Comparison of ENCODE assay signal across 12 cellular contexts in genomic region chr9:92726971-92727715, GRCh38. TPM values are rescaled to one million over a fixed set of nuclear protein-coding genes. Genes with fewer than 3 reads are reported as not detected.
DNase-seq lines count a peak whose midpoint lies in the region; ATAC-seq lines count a peak whose summit lies in the region.
"Had no signal": no experiment of that assay in that cellular context is flagged by ENCODE, and none has a peak within 500 bp of the region (broad histone marks: within the 10 kb centered on the region; RNA-seq: fewer than 3 reads in every experiment).

No MANE protein-coding gene starts in this region.

- CTCF ChIA-PET in CD4-positive, alpha-beta memory T cell (lab: Charles Lee; ENCODE audit: partially characterized antibody) = interaction anchor here (1.4 kb wide), 1 partner anchor 10 kb away, joined by 6 read pairs; no protein-coding TSS in a partner anchor

- H3K36me3 ChIP-seq in SJCRH30 = peaks cover 30% of the 10 kb centered on the region
- H3K36me3 ChIP-seq in CD4-positive, alpha-beta memory T cell (ENCODE audit: insufficient read depth, low read length) = peaks cover 26% of the 10 kb centered on the region

- H3K4me3 Mint-ChIP-seq in activated CD4-positive, alpha-beta T cell treated with anti-CD3 and anti-CD28 coated beads, Interleukin-2, amount 10 ng/mL, durations not matched to agents 24 days and 14 days = no peak overlapping the region
- no peak overlapping the region for H3K4me3 Mint-ChIP-seq in CD4-positive, alpha-beta memory T cell

- peaks cover 18% of the 10 kb centered on the region for H3K4me1 ChIP-seq in SJCRH30
- H3K4me1 ChIP-seq in CD4-positive, alpha-beta memory T cell (ENCODE audit: insufficient read depth, low read length) = no peaks in the 10 kb centered on the region

- DNase-seq in activated CD4-positive, alpha-beta T cell treated with anti-CD3 and anti-CD28 coated beads, Interleukin-2, amount 10 ng/mL, durations not matched to agents 24 days and 14 days = no peak
- DNase-seq in activated CD4-positive, alpha-beta T cell treated with anti-CD3 and anti-CD28 coated beads, Interleukin-2, amount 50 U/mL, for 4 hours = no peak
- peak; percentile 91 to 94 for DNase-seq in SJCRH30
- DNase-seq in left cardiac atrium = peak; percentile 56
- DNase-seq in smooth muscle cell of the brain vasculature (ENCODE audit: low read depth, low spot score) = peak; percentile 28
- no peak for DNase-seq in effector CD8-positive, alpha-beta T cell (lab: John Stamatoyannopoulos, UW)
- no peak for DNase-seq in CD4-positive, alpha-beta memory T cell
- DNase-seq: activated CD4-positive, alpha-beta T cell treated with anti-CD3 and anti-CD28 coated beads for 4 hours; Kasumi-1; stimulated activated CD4-positive, alpha-beta T cell treated with anti-CD3 and anti-CD28 coated beads, Interleukin-4, amount 100 ng/mL, for 24 hours had no signal

- no peak overlapping the region for H3K4me3 ChIP-seq in SJCRH30
- H3K4me3 ChIP-seq in CD4-positive, alpha-beta memory T cell (ENCODE audit: low read length in 2 of 2) = no peak overlapping the region
- H3K4me3 ChIP-seq: vagina had no signal

- H3K27ac ChIP-seq in SJCRH30 = peak overlapping the region; percentile 77
- H3K27ac ChIP-seq in CD4-positive, alpha-beta memory T cell (ENCODE audit: low read depth, low read length) = no peak overlapping the region
- H3K27ac ChIP-seq: vagina had no signal

- H3K9me3 ChIP-seq in SJCRH30 (replicated peaks) = no peaks in the 10 kb centered on the region
- H3K9me3 ChIP-seq in CD4-positive, alpha-beta memory T cell (ENCODE audit: control insufficient read depth in 1 of 2, low read length in 2 of 2) = no peaks in the 10 kb centered on the region
- H3K9me3 ChIP-seq: vagina had no signal

- POLR2A ChIA-PET in CD4-positive, alpha-beta memory T cell (lab: Charles Lee; ENCODE audit: partially characterized antibody) = no interaction called here

- peaks cover 18% of the 10 kb centered on the region for H3K36me3 Mint-ChIP-seq in activated CD4-positive, alpha-beta T cell treated with anti-CD3 and anti-CD28 coated beads, Interleukin-2, amount 10 ng/mL, durations not matched to agents 24 days and 14 days (ENCODE audit: low read depth)
- H3K36me3 Mint-ChIP-seq in CD4-positive, alpha-beta memory T cell = peaks cover 0 to 50% of the 10 kb centered on the region in 2 donors

- peaks cover 18% of the 10 kb centered on the region for H3K4me1 Mint-ChIP-seq in activated CD4-positive, alpha-beta T cell treated with anti-CD3 and anti-CD28 coated beads, Interleukin-2, amount 10 ng/mL, durations not matched to agents 24 days and 14 days
- H3K4me1 Mint-ChIP-seq in CD4-positive, alpha-beta memory T cell = peaks cover 6 to 19% (median 12%) of the 10 kb centered on the region in 4 donors

- intact Hi-C loops in activated CD4-positive, alpha-beta T cell treated with anti-CD3 and anti-CD28 coated beads, Interleukin-2, amount 10 ng/mL, durations not matched to agents 24 days and 14 days (cut with micrococcal nuclease) = no loop called here
- intact Hi-C loops in left cardiac atrium (cut with DNase I) = loop anchor here in 1 of 2 donors (5.0 kb wide), 1 partner anchor 65 kb away; no protein-coding TSS in a partner anchor
- intact Hi-C loops in CD4-positive, alpha-beta memory T cell (cut with micrococcal nuclease) = no loop called here

- H3K9me3 Mint-ChIP-seq in activated CD4-positive, alpha-beta T cell treated with anti-CD3 and anti-CD28 coated beads, Interleukin-2, amount 10 ng/mL, durations not matched to agents 24 days and 14 days = no peaks in the 10 kb centered on the region
- peaks cover 0 to 1% (median 0%) of the 10 kb centered on the region in 8 donors for H3K9me3 Mint-ChIP-seq in CD4-positive, alpha-beta memory T cell

- no peaks in the 10 kb centered on the region for H3K27me3 Mint-ChIP-seq in activated CD4-positive, alpha-beta T cell treated with anti-CD3 and anti-CD28 coated beads, Interleukin-2, amount 10 ng/mL, durations not matched to agents 24 days and 14 days
- H3K27me3 Mint-ChIP-seq in CD4-positive, alpha-beta memory T cell = no peaks in the 10 kb centered on the region

- peak overlapping the region; percentile 58 for H3K27ac Mint-ChIP-seq in activated CD4-positive, alpha-beta T cell treated with anti-CD3 and anti-CD28 coated beads, Interleukin-2, amount 10 ng/mL, durations not matched to agents 24 days and 14 days
- peak overlapping the region in 3 of 7 donors; percentile 41 to 72 (median 57) for H3K27ac Mint-ChIP-seq in CD4-positive, alpha-beta memory T cell

- H3K27me3 ChIP-seq in SJCRH30 = no peaks in the 10 kb centered on the region
- no peaks in the 10 kb centered on the region for H3K27me3 ChIP-seq in CD4-positive, alpha-beta memory T cell (ENCODE audit: insufficient read depth, low read length)
- H3K27me3 ChIP-seq: vagina had no signal

- ATAC-seq in left cardiac atrium (peak in 1 of 2 donors; percentile 58), HG02610 (IDR thresholded peaks at IDR 0.05; ENCODE audit: unreplicated experiment) (no peak)

RNA-seq across cellular contexts. Expression of gene BICD2, which starts 37.5 kb away (rescaled TPM):
- total RNA-seq in activated CD4-positive, alpha-beta T cell treated with anti-CD3 and anti-CD28 coated beads, Interleukin-2, amount 10 ng/mL, durations not matched to agents 24 days and 14 days = 25.8 and 26.2 TPM in 2 replicates
- total RNA-seq in SJCRH30 (2014; rRNA removed; shearing (Covaris generic)) = 64.6 and 65.1 TPM in 2 replicates
- 10 to 100 TPM; 31.0 to 36.6 TPM for total RNA-seq in left cardiac atrium
- 10 to 100 TPM; 33.4 to 34.2 TPM for total RNA-seq in CD4-positive, alpha-beta memory T cell
- polyA plus RNA-seq in CD4-positive, alpha-beta memory T cell = 10 to 100 TPM in 1 of 2 donors, 1 to 10 TPM in 1; 3.8 to 20.1 TPM

RNA-seq across cellular contexts. Expression of gene IPPK, which starts 57.2 kb away (rescaled TPM):
- 13.5 and 15.6 TPM in 2 replicates for total RNA-seq in activated CD4-positive, alpha-beta T cell treated with anti-CD3 and anti-CD28 coated beads, Interleukin-2, amount 10 ng/mL, durations not matched to agents 24 days and 14 days
- total RNA-seq in SJCRH30 (2014; rRNA removed; shearing (Covaris generic)) = 15.8 and 16.7 TPM in 2 replicates
- total RNA-seq in left cardiac atrium = 10 to 100 TPM in 1 of 2 donors, 1 to 10 TPM in 1; 6.1 to 19.6 TPM
- 1 to 10 TPM; 7.2 to 7.9 TPM for total RNA-seq in CD4-positive, alpha-beta memory T cell
- 1 to 10 TPM; 6.3 to 7.5 TPM for polyA plus RNA-seq in CD4-positive, alpha-beta memory T cell

Comparison
In these comparisons a context has a peak if more than half of its experiments do, and no peak if none do; other contexts are left out.
1. DNase-seq: peak in SJCRH30 (2 of 2), left cardiac atrium (single experiment) and smooth muscle cell of the brain vasculature (single experiment); none in activated CD4-positive, alpha-beta T cell treated with anti-CD3 and anti-CD28 coated beads, Interleukin-2, amount 10 ng/mL, durations not matched to agents 24 days and 14 days (single experiment), activated CD4-positive, alpha-beta T cell treated with anti-CD3 and anti-CD28 coated beads, Interleukin-2, amount 50 U/mL, for 4 hours (0 of 2), effector CD8-positive, alpha-beta T cell (single experiment) and CD4-positive, alpha-beta memory T cell (0 of 5).